In the genomic region with DNA sequence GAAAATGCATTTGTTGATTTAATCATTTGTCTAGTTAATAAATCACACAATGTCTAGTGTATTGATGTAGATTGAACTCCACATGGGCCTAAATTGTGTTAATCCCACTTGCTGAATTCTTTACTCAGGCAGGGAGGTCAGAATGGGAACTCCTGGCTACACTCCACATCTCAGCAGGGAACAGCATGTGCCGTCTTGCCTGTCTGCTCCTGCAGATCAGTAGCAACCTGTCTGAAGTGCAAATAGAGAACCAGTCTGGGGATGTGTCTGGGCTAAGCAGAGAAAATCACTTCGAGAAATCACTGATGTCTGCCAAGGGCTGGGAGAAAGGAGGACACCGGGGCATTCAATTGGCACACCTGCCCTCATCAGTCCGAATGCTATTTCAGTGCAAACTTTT, we compare ENCODE assay signal across 38 cellular contexts. TPM values are rescaled to one million over a fixed set of nuclear protein-coding genes. Genes with fewer than 3 reads are reported as not detected.
DNase-seq lines count a peak whose midpoint lies in the region; ATAC-seq, FAIRE-seq and TF ChIP-seq lines count a peak whose summit lies in the region.
"Had no signal": no experiment of that assay in that cellular context is flagged by ENCODE, and none has a peak within 500 bp of the region (broad histone marks: within the 10 kb centered on the region; RNA-seq: fewer than 3 reads in every experiment).

No MANE protein-coding gene starts in this region.

- no peak overlapping the region for H2BK120ac ChIP-seq in H1 (replicated peaks; ENCODE audit: low read depth, low read length)

- H3K4ac ChIP-seq in H1 (replicated peaks; ENCODE audit: insufficient read length, low read depth, low read length): no peak overlapping the region

- no peak for ATAC-seq in activated CD4-positive, CD25-positive, alpha-beta regulatory T cell treated with anti-CD3 and anti-CD28 coated beads, Interleukin-2, amount 50 U/mL, for 24 hours
- ATAC-seq in HG02938 (IDR thresholded peaks at IDR 0.05; ENCODE audit: unreplicated experiment): no peak
- ATAC-seq: activated CD8-positive, alpha-beta T cell treated with anti-CD3 and anti-CD28 coated beads for 36 hours; body of pancreas; GM23338; left ventricle myocardium superior; Panc1; right cardiac atrium; stimulated activated naive CD8-positive, alpha-beta T cell treated with anti-CD3 and anti-CD28 coated beads, Interleukin-15, Interleukin-2, amounts not matched to agents 100 U/mL and 50 U/mL, for 24 hours had no signal

- H3K23me2 ChIP-seq in H1 (ENCODE audit: low read depth, low read length): no peaks in the 10 kb centered on the region

- H3K4me1 ChIP-seq in H1 (replicated peaks in 1 of 4; ENCODE audit: control insufficient read depth in 3 of 4, insufficient read depth in 4 of 4, low read length in 3 of 4) (no peaks in the 10 kb centered on the region), thyroid gland (no peaks in the 10 kb centered on the region)
- H3K4me1 ChIP-seq: adrenal gland, body of pancreas, Caco-2 had no signal

- no peak overlapping the region for H3K14ac ChIP-seq in H1 (ENCODE audit: insufficient read length)

- H3K9ac ChIP-seq in H1 (replicated peaks in 1 of 4; ENCODE audit: extremely low read depth in 1 of 4, low read depth in 3 of 4, low read length in 3 of 4): no peak overlapping the region

- TF ChIP-seq EP300 in H1 (IDR thresholded peaks at IDR 0.05; ENCODE audit: borderline replicate concordance in 1 of 2, low read depth in 2 of 2, low read length in 2 of 2): no peak

- H2BK15ac ChIP-seq in H1 (ENCODE audit: low read length): no peak overlapping the region

- no peak overlapping the region for H2BK5ac ChIP-seq in H1 (ENCODE audit: low read depth, low read length)

- H3K56ac ChIP-seq in H1 (replicated peaks; ENCODE audit: insufficient read length, low read depth, low read length): no peak overlapping the region

- peak; percentile 75 for FAIRE-seq in H1 (lab: Jason Lieb, UNC)
- FAIRE-seq: A204.1 had no signal

- H3K9me3 ChIP-seq in H1 (ENCODE audit: insufficient read depth in 2 of 2, low read depth in 1 of 2, low read length in 1 of 2) (no peaks in the 10 kb centered on the region), thyroid gland (no peaks in the 10 kb centered on the region)
- H3K9me3 ChIP-seq: adrenal gland, body of pancreas, Caco-2 had no signal

- POLR2A ChIA-PET in H1 (lab: Charles Lee; ENCODE audit: partially characterized antibody): no interaction called here

- CTCF ChIA-PET in H1 (lab: Charles Lee; ENCODE audit: partially characterized antibody): no interaction called here

- H3K27ac ChIP-seq in H1 (ENCODE audit: low read depth, low read length) (no peak overlapping the region), thyroid gland (no peak overlapping the region)
- H3K27ac ChIP-seq: adrenal gland, body of pancreas, epithelial cell of prostate had no signal

- H4K91ac ChIP-seq in H1 (replicated peaks; ENCODE audit: insufficient read length, low read length): no peak overlapping the region

- TF ChIP-seq POLR2A in H1 (IDR thresholded peaks at IDR 0.05; ENCODE audit: control extremely low read depth in 1 of 2, low read depth in 2 of 2, low read length in 2 of 2): no peak
- TF ChIP-seq POLR2A in thyroid gland (IDR thresholded peaks at IDR 0.05): no peak

- H3K36me3 ChIP-seq in H1 (ENCODE audit: control insufficient read depth in 2 of 4, insufficient read depth in 4 of 4, low read length in 3 of 4): no peaks in the 10 kb centered on the region
- no peaks in the 10 kb centered on the region for H3K36me3 ChIP-seq in thyroid gland
- H3K36me3 ChIP-seq: adrenal gland had no signal

- no peak overlapping the region for H2BK12ac ChIP-seq in H1 (ENCODE audit: low read depth, low read length)

- H2AFZ ChIP-seq in H1 (ENCODE audit: low read length): no peak overlapping the region
- H2AFZ ChIP-seq: GM23338 had no signal

- H4K8ac ChIP-seq in H1 (ENCODE audit: extremely low read depth, insufficient read depth, low read length): no peak overlapping the region

- H4K5ac ChIP-seq in H1 (ENCODE audit: insufficient read length, low read depth, low read length): no peak overlapping the region

- H4K20me1 ChIP-seq in H1 (replicated peaks in 1 of 2; ENCODE audit: control insufficient read depth in 1 of 2, insufficient read depth in 2 of 2, low read length in 2 of 2): no peaks in the 10 kb centered on the region

- no peak overlapping the region for H2AK5ac ChIP-seq in H1 (ENCODE audit: low read depth, low read length)

- H3K79me2 ChIP-seq in H1 (ENCODE audit: control insufficient read depth in 1 of 2, insufficient read depth in 2 of 2, low read length in 2 of 2): no peaks in the 10 kb centered on the region

- H3K18ac ChIP-seq in H1 (ENCODE audit: extremely low read depth, low read length): no peak overlapping the region

- intact Hi-C loops in thyroid gland (cut with DNase I): no loop called here

- TF ChIP-seq CTCF in H1 (IDR thresholded peaks at IDR 0.05; ENCODE audit: control extremely low read depth in 1 of 3, insufficient read depth in 1 of 3, low read depth in 1 of 3, low read length in 3 of 3) (no peak), thyroid gland (IDR thresholded peaks at IDR 0.05) (no peak)

- no peak overlapping the region for H3K4me2 ChIP-seq in H1 (ENCODE audit: insufficient read depth in 1 of 2, low read depth in 2 of 2, low read length in 2 of 2)
- H3K4me2 ChIP-seq: GM23338, smooth muscle cell had no signal

- no peak overlapping the region for H3K23ac ChIP-seq in H1 (ENCODE audit: insufficient read length)

- no peak overlapping the region for H3K4me3 ChIP-seq in H1 (ENCODE audit: extremely low read depth in 1 of 4, insufficient read depth in 2 of 4, low read depth in 3 of 4, low read length in 4 of 4)
- H3K4me3 ChIP-seq in thyroid gland (replicated peaks in 1 of 3): no peak overlapping the region
- H3K4me3 ChIP-seq: adrenal gland, body of pancreas, GM23338, smooth muscle cell had no signal

- H3K79me1 ChIP-seq in H1 (ENCODE audit: low read depth, low read length): no peaks in the 10 kb centered on the region

- TF ChIP-seq RAD21 in H1 (IDR thresholded peaks at IDR 0.05 in 1 of 2, conservative IDR thresholded peaks at IDR 0.05 in 1 of 2; ENCODE audit: low read depth in 2 of 2, low read length in 2 of 2): no peak

- no peaks in the 10 kb centered on the region for H3K27me3 ChIP-seq in H1 (replicated peaks in 1 of 4; ENCODE audit: control insufficient read depth in 3 of 4, extremely low read depth in 1 of 4, insufficient read depth in 3 of 4, low read length in 3 of 4)
- no peaks in the 10 kb centered on the region for H3K27me3 ChIP-seq in thyroid gland
- H3K27me3 ChIP-seq: adrenal gland, body of pancreas had no signal

- no peak overlapping the region for H2BK20ac ChIP-seq in H1 (ENCODE audit: low read length)

- WGBS in H1 (ENCODE audit: extremely low coverage in 1 of 2, insufficient coverage in 1 of 2, insufficient read length in 1 of 2, insufficient replicate concordance in 2 of 2, low coverage in 1 of 2, low lambda C conversion rate in 2 of 2, missing lambda C conversion rate in 1 of 2), 2 experiments: 91% methylated on average over 4 of the region's 4 CpGs; no CpG with 5 or more reads in 1 of the 2 experiments
- WGBS in thyroid gland, 2 donors: 48 to 71% methylated on average over 3 to 4 of the region's 4 CpGs

- DNase-seq in NCI-H524 (lab: John Stamatoyannopoulos, UW) (peak; percentile 38 to 53), NCI-H524 treated with DMSO at 0.1 percent for 48 hours (lab: John Stamatoyannopoulos, UW) (no peak), NCI-H69 (lab: John Stamatoyannopoulos, UW) (peak; percentile 4), H1 (ENCODE audit: low read depth in 1 of 2, low spot score in 2 of 2) (no peak), thyroid gland (peak; percentile 68 to 71), glomerular visceral epithelial cell (ENCODE audit: extremely low spot score) (no peak)
- DNase-seq: activated CD8-positive, alpha-beta memory T cell treated with anti-CD3 and anti-CD28 coated beads, Interleukin-2, amount 50 U/mL, for 48 hours; activated CD8-positive, alpha-beta T cell treated with anti-CD3 and anti-CD28 coated beads for 36 hours; activated naive CD4-positive, alpha-beta T cell treated with anti-CD3 and anti-CD28 coated beads, Interleukin-2, amount 10 ng/mL, durations not matched to agents 7 days and 5 days; adrenal gland; body of pancreas; Caco-2; DMS79; effector CD4-positive, alpha-beta T cell; GF-D8; glutamatergic neuron; HFFc6; islet precursor cell; left ventricle myocardium superior; NCI-H1092 treated with DMSO at 0.1 percent for 48 hours; NCI-H2029 treated with DMSO at 0.1 percent for 48 hours; posterior cingulate gyrus; right cardiac atrium; SHP77 treated with DMSO at 0.1 percent for 48 hours; stimulated activated CD4-positive, alpha-beta T cell treated with anti-CD3 and anti-CD28 coated beads, Interleukin-2, amount 100 ng/mL, for 24 hours; stimulated activated naive CD8-positive, alpha-beta T cell treated with anti-CD3 and anti-CD28 coated beads, Interleukin-15, Interleukin-2, amounts not matched to agents 100 U/mL and 50 U/mL, for 24 hours; T-helper 2 cell had no signal

TF ChIP-seq in H1, 55 proteins besides CTCF, POLR2A, EP300 and RAD21 (continues in another document):
- TF ChIP-seq, protein P1, sequence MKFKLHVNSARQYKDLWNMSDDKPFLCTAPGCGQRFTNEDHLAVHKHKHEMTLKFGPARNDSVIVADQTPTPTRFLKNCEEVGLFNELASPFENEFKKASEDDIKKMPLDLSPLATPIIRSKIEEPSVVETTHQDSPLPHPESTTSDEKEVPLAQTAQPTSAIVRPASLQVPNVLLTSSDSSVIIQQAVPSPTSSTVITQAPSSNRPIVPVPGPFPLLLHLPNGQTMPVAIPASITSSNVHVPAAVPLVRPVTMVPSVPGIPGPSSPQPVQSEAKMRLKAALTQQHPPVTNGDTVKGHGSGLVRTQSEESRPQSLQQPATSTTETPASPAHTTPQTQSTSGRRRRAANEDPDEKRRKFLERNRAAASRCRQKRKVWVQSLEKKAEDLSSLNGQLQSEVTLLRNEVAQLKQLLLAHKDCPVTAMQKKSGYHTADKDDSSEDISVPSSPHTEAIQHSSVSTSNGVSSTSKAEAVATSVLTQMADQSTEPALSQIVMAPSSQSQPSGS (IDR thresholded peaks at IDR 0.05; ENCODE audit: low read length): no peak
- TF ChIP-seq CHD1 (IDR thresholded peaks at IDR 0.05; ENCODE audit: low read depth, low read length) (no peak), ASH2L (IDR thresholded peaks at IDR 0.05; ENCODE audit: low read length) (no peak), CEBPB (IDR thresholded peaks at IDR 0.05; ENCODE audit: low read depth, low read length) (no peak), CREB1 (IDR thresholded peaks at IDR 0.05) (no peak)

RNA-seq across cellular contexts. Expression of a gene that starts 16.5 kb away (rescaled TPM):
- 1.5 and 1.7 TPM in 2 replicates for total RNA-seq in H1 (2021; fragmentation: NEBNext Ultra II Directional; extraction: Animal tissue kit (Norgen Biotek cat#: 25700))
- polyA plus RNA-seq in H1 (2011; rRNA removed): 0.56 and 0.71 TPM in 2 replicates
- 0.78 TPM for polyA plus RNA-seq in H1 (2011; cell fraction: cytosol; rRNA removed)
- 1.1 TPM for polyA plus RNA-seq in H1 (2011; cell fraction: nucleus; rRNA removed)
- polyA plus RNA-seq in H1 (2012, experiment 1 of 2): 1.2 to 1.4 TPM (median 1.3 TPM) in 4 replicates
- polyA plus RNA-seq in H1 (2012, experiment 2 of 2): 0.07 TPM
- polyA plus RNA-seq in H1 (2013, experiment 1 of 2): 1.1 TPM
- 0.98 TPM for polyA plus RNA-seq in H1 (2013, experiment 2 of 2)
- polyA minus RNA-seq in H1 (2011; rRNA and poly(A)+ RNA removed): 2.3 and 3.0 TPM in 2 replicates
- polyA minus RNA-seq in H1 (2011; cell fraction: cytosol; rRNA and poly(A)+ RNA removed): 1.7 TPM
- polyA minus RNA-seq in H1 (2011; cell fraction: nucleus; rRNA and poly(A)+ RNA removed): 1.6 TPM
- total RNA-seq in thyroid gland: 10 to 100 TPM; 31.0 to 52.8 (median 50.4) TPM
- total RNA-seq: activated CD8-positive, alpha-beta T cell treated with anti-CD3 and anti-CD28 coated beads for 36 hours; activated T-helper 1 cell treated with anti-CD3 and anti-CD28 coated beads, Interleukin-12 subunit alpha, Interleukin-12 subunit beta, Interleukin-2, Interleukin-4 antibody, amounts not matched to agents 30 ng/mL and 10 ng/mL and 1 ng/mL, durations not matched to agents 14 hours and 24 hours and 36 hours; Caco-2; HT-29 had no signal
- polyA plus RNA-seq: CD14-positive monocyte, IgD-negative memory B cell had no signal

Comparison
In these comparisons a context has a peak if more than half of its experiments do, and no peak if none do; other contexts are left out.
1. DNase-seq: peak in NCI-H524 (2 of 2), NCI-H69 (single experiment) and thyroid gland (2 of 2); none in NCI-H524 treated with DMSO at 0.1 percent for 48 hours (single experiment), H1 (0 of 2) and glomerular visceral epithelial cell (single experiment).
2. RNA of a gene that starts 16.5 kb away (total RNA-seq): 31.0 to 52.8 TPM in thyroid gland; 1.5 to 1.7 TPM in H1; every median in the first group is over 10 times any median in the second.